ENCODE assay signal across 24 cellular contexts in genomic region chr18:77517901-77518300, GRCh38.
A peak's percentile ranks its signal among the peaks of the same experiment; 100 is the strongest.
DNase-seq lines count a peak whose midpoint lies in the region; ATAC-seq, FAIRE-seq and TF ChIP-seq lines count a peak whose summit lies in the region.
"Had no signal": no experiment of that assay in that cellular context is flagged by ENCODE, and none has a peak within 500 bp of the region (broad histone marks: within the 10 kb centered on the region; RNA-seq: fewer than 3 reads in every experiment).

No MANE protein-coding gene starts in this region.

- H3K4me3 ChIP-seq in left ventricle myocardium inferior (no peak overlapping the region), kidney (ENCODE audit: low read length in 2 of 2) (no peak overlapping the region), testis (peak overlapping the region; percentile 1), mucosa of descending colon (no peak overlapping the region)
- H3K4me3 ChIP-seq: BLaER1, GM12878, GM23248, HAP-1 had no signal

- intact Hi-C loops in left ventricle myocardium superior (cut with micrococcal nuclease), result no loop called here
- intact Hi-C loops in left ventricle myocardium inferior (cut with micrococcal nuclease), result no loop called here
- intact Hi-C loops in kidney (cut with DNase I), result no loop called here
- intact Hi-C loops in testis (cut with DNase I; ENCODE audit: low total_unique reads), result no loop called here
- intact Hi-C loops in mucosa of descending colon (cut with DNase I, micrococcal nuclease), result no loop called here

- H3K27ac ChIP-seq in left ventricle myocardium inferior (replicated peaks), result no peak overlapping the region
- H3K27ac ChIP-seq in kidney (ENCODE audit: low read depth in 2 of 2, low read length in 2 of 2), result no peak overlapping the region
- no peak overlapping the region for H3K27ac ChIP-seq in testis
- H3K27ac ChIP-seq: 22Rv1, BLaER1, C4-2B, GM23248 had no signal

- no peak overlapping the region for H3K9ac ChIP-seq in kidney (ENCODE audit: low read length in 2 of 2)
- H3K9ac ChIP-seq: BLaER1, GM23248 had no signal

- TF ChIP-seq CTCF in left ventricle myocardium inferior (IDR thresholded peaks at IDR 0.05; ENCODE audit: borderline replicate concordance), result no peak
- TF ChIP-seq CTCF in kidney (IDR thresholded peaks at IDR 0.05; ENCODE audit: borderline replicate concordance, extremely low read depth, insufficient read depth), result no peak
- TF ChIP-seq CTCF in testis (IDR thresholded peaks at IDR 0.05), result no peak
- TF ChIP-seq CTCF in mucosa of descending colon (IDR thresholded peaks at IDR 0.05), result no peak
- TF ChIP-seq CTCF in osteocyte (IDR thresholded peaks at IDR 0.05), result no peak

- no peak overlapping the region for H3K27ac Mint-ChIP-seq in osteocyte (ENCODE audit: unreplicated experiment)
- H3K27ac Mint-ChIP-seq: B cell; CD4-positive, alpha-beta T cell; HFFc6 had no signal

- no peak for ATAC-seq in left ventricle myocardium superior
- ATAC-seq in mucosa of descending colon, result no peak
- ATAC-seq: GM12878 had no signal

- DNase-seq in left ventricle myocardium superior (peak; percentile 20), left ventricle myocardium inferior (no peak), kidney (peak; percentile 73), testis (no peak), mucosa of descending colon (no peak), osteocyte (ENCODE audit: extremely low spot score, unreplicated experiment) (no peak)
- no peak for DNase-seq in activated CD8-positive, alpha-beta memory T cell treated with anti-CD3 and anti-CD28 coated beads for 24 hours
- DNase-seq: CD4-positive, alpha-beta T cell; CD8-positive, alpha-beta memory T cell; DMS 273 treated with DMSO at 0.1 percent for 48 hours; DMS79; EL; GDM1; GM23248; HFFc6 had no signal

- no peaks in the 10 kb centered on the region for H3K36me3 ChIP-seq in left ventricle myocardium inferior
- no peaks in the 10 kb centered on the region for H3K36me3 ChIP-seq in kidney (ENCODE audit: control insufficient read depth in 1 of 2, insufficient read depth in 2 of 2, low read length in 2 of 2)
- no peaks in the 10 kb centered on the region for H3K36me3 ChIP-seq in testis (ENCODE audit: low read depth, missing control alignments)
- H3K36me3 ChIP-seq in mucosa of descending colon (ENCODE audit: low read depth), result no peaks in the 10 kb centered on the region
- H3K36me3 ChIP-seq: BLaER1, HAP-1 had no signal

- TF ChIP-seq POLR2A in testis (IDR thresholded peaks at IDR 0.05), result no peak

- H3K36me3 Mint-ChIP-seq in osteocyte (ENCODE audit: unreplicated experiment), result no peaks in the 10 kb centered on the region
- H3K36me3 Mint-ChIP-seq: CD8-positive, alpha-beta memory T cell had no signal

- peaks cover 23% of the 10 kb centered on the region for H3K9me3 ChIP-seq in left ventricle myocardium inferior (replicated peaks)
- no peaks in the 10 kb centered on the region for H3K9me3 ChIP-seq in kidney (ENCODE audit: control insufficient read depth in 1 of 2, low read length in 2 of 2)
- H3K9me3 ChIP-seq in testis, result no peaks in the 10 kb centered on the region
- no peaks in the 10 kb centered on the region for H3K9me3 ChIP-seq in mucosa of descending colon
- H3K9me3 ChIP-seq: HAP-1 had no signal

- 50 to 83% methylated on average over 14 to 25 of the region's 25 CpGs for WGBS in testis, 2 donors

- peaks cover 23% of the 10 kb centered on the region for H3K9me3 Mint-ChIP-seq in osteocyte (ENCODE audit: unreplicated experiment)

- H3K4me1 ChIP-seq in left ventricle myocardium inferior (no peaks in the 10 kb centered on the region), kidney (ENCODE audit: control insufficient read depth in 1 of 2, insufficient read depth in 1 of 2, low read depth in 1 of 2, low read length in 2 of 2) (no peaks in the 10 kb centered on the region), testis (no peaks in the 10 kb centered on the region), mucosa of descending colon (ENCODE audit: low read depth) (no peaks in the 10 kb centered on the region)
- H3K4me1 ChIP-seq: BLaER1, HAP-1 had no signal

- no peak for FAIRE-seq in kidney (lab: Jason Lieb, UNC)
- FAIRE-seq: A204.1, D721Med, GM12878, GM19239 had no signal

- no peaks in the 10 kb centered on the region for H3K4me1 Mint-ChIP-seq in osteocyte (ENCODE audit: unreplicated experiment)
- H3K4me1 Mint-ChIP-seq: B cell; CD8-positive, alpha-beta memory T cell had no signal

- no peak overlapping the region for H3K4me3 Mint-ChIP-seq in osteocyte (ENCODE audit: unreplicated experiment)
- H3K4me3 Mint-ChIP-seq: B cell; CD4-positive, alpha-beta T cell; CD8-positive, alpha-beta memory T cell; HFFc6 had no signal

- no peaks in the 10 kb centered on the region for H3K27me3 Mint-ChIP-seq in osteocyte (ENCODE audit: unreplicated experiment)
- H3K27me3 Mint-ChIP-seq: B cell had no signal

- H3K27me3 ChIP-seq in left ventricle myocardium inferior (ENCODE audit: low read depth) (peaks cover 18% of the 10 kb centered on the region), testis (no peaks in the 10 kb centered on the region)
- H3K27me3 ChIP-seq: BLaER1 had no signal

Comparison
In these comparisons a context has a peak if more than half of its experiments do, and no peak if none do; other contexts are left out.
1. DNase-seq: peak in left ventricle myocardium superior (single experiment) and kidney (single experiment); none in left ventricle myocardium inferior (single experiment), testis (single experiment), activated CD8-positive, alpha-beta memory T cell treated with anti-CD3 and anti-CD28 coated beads for 24 hours (single experiment), mucosa of descending colon (0 of 3) and osteocyte (single experiment).
2. H3K4me3 ChIP-seq: peak in testis (2 of 2); none in left ventricle myocardium inferior (single experiment), kidney (0 of 2) and mucosa of descending colon (single experiment).